ENCODE assay signal across 1 cellular context in genomic region chr7:92836489-92837213, GRCh38.
A peak's percentile ranks its signal among the peaks of the same experiment; 100 is the strongest.
TF ChIP-seq lines count a peak whose summit lies in the region.

Gene CDK6 (minus strand): TSS chr7:92836573. CDS start chr7:92833323, 3,250 bp downstream.

TF ChIP-seq in K562, 482 proteins besides CTCF, POLR2A, EP300 and RAD21 (continued from another document and continues in another):
- no peak for TF ChIP-seq ZBTB26 (CRISPR knock-in tag; IDR thresholded peaks at IDR 0.05)
- peak; percentile 44; the same call in 1 of the 2 replicates for TF ChIP-seq GABPA (tag; conservative IDR thresholded peaks at IDR 0.05; ENCODE audit: low read depth)
- TF ChIP-seq BRD4 (IDR thresholded peaks at IDR 0.05), result no peak
- TF ChIP-seq IRF1 (CRISPR knock-in tag; IDR thresholded peaks at IDR 0.05; ENCODE audit: borderline replicate concordance), result no peak
- TF ChIP-seq ATF1 (CRISPR knock-in tag; IDR thresholded peaks at IDR 0.05), result no peak
- TF ChIP-seq ATF1 (tag; IDR thresholded peaks at IDR 0.05), result peak; percentile 62
- peak; percentile 64 to 87; a peak in 3 of 4 replicates for TF ChIP-seq MAZ (CRISPR knock-in tag; conservative IDR thresholded peaks at IDR 0.05 in 1 of 2, IDR thresholded peaks at IDR 0.05 in 1 of 2)
- TF ChIP-seq POLR2AphosphoS5 (IDR thresholded peaks at IDR 0.05; ENCODE audit: control insufficient read depth, insufficient read depth, low read depth, low read length), result peak; percentile 86
- TF ChIP-seq ZNF347 (CRISPR knock-in tag; IDR thresholded peaks at IDR 0.05; ENCODE audit: low read depth), result no peak
- TF ChIP-seq ZBTB43 (CRISPR knock-in tag; IDR thresholded peaks at IDR 0.05), result no peak
- TF ChIP-seq ZBTB2 (IDR thresholded peaks at IDR 0.05), result no peak
- TF ChIP-seq IRF9 (tag; IDR thresholded peaks at IDR 0.05), result no peak
- TF ChIP-seq CTCFL (IDR thresholded peaks at IDR 0.05; ENCODE audit: borderline replicate concordance, insufficient read depth, low read depth, low read length, poor library complexity, severe bottlenecking), result peak; percentile 0
- TF ChIP-seq NFE2 (IDR thresholded peaks at IDR 0.05; ENCODE audit: low read depth), result no peak
- TF ChIP-seq ARID1B (IDR thresholded peaks at IDR 0.05), result no peak
- TF ChIP-seq SNRNP70 (optimal IDR thresholded peaks at IDR 0.05; ENCODE audit: low read depth, low read length), result no peak
- TF ChIP-seq ZNF197 (CRISPR knock-in tag; IDR thresholded peaks at IDR 0.05; ENCODE audit: low read depth), result no peak
- TF ChIP-seq FOXA3 (CRISPR knock-in tag; conservative IDR thresholded peaks at IDR 0.05 in 1 of 2, IDR thresholded peaks at IDR 0.05 in 1 of 2), result no peak
- TF ChIP-seq SLC30A9 (CRISPR knock-in tag; IDR thresholded peaks at IDR 0.05), result no peak
- TF ChIP-seq NCOA2 (IDR thresholded peaks at IDR 0.05; ENCODE audit: partially characterized antibody in 2 of 2), result no peak
- no peak for TF ChIP-seq MTA1 (IDR thresholded peaks at IDR 0.05; ENCODE audit: borderline replicate concordance)
- TF ChIP-seq MAFF (IDR thresholded peaks at IDR 0.05; ENCODE audit: low read length), result no peak
- no peak for TF ChIP-seq ETS2 (tag; IDR thresholded peaks at IDR 0.05; ENCODE audit: borderline replicate concordance, poor library complexity, severe bottlenecking)
- no peak for TF ChIP-seq GATA2 (CRISPR knock-in tag; IDR thresholded peaks at IDR 0.05)
- no peak for TF ChIP-seq ELF4 (CRISPR knock-in tag; IDR thresholded peaks at IDR 0.05)
- no peak for TF ChIP-seq ZNF586 (CRISPR knock-in tag; conservative IDR thresholded peaks at IDR 0.05)
- peak; percentile 27 for TF ChIP-seq SMAD4 (CRISPR knock-in tag; conservative IDR thresholded peaks at IDR 0.05)
- no peak for TF ChIP-seq ZNF174 (CRISPR knock-in tag; IDR thresholded peaks at IDR 0.05)
- no peak for TF ChIP-seq HNRNPL (IDR thresholded peaks at IDR 0.05; ENCODE audit: low read depth, low read length)
- no peak for TF ChIP-seq CHD2 (IDR thresholded peaks at IDR 0.05; ENCODE audit: low read depth, low read length)
- no peak for TF ChIP-seq ZNF407 (IDR thresholded peaks at IDR 0.05; ENCODE audit: low read depth)
- 0 out of 2 replicates have a peak, but pooled peaks have one; percentile 19 for TF ChIP-seq CREB3L1 (IDR thresholded peaks at IDR 0.05; ENCODE audit: borderline replicate concordance, low read depth)
- no peak for TF ChIP-seq ZNF253 (CRISPR knock-in tag; conservative IDR thresholded peaks at IDR 0.05)
- no peak for TF ChIP-seq ARID2 (IDR thresholded peaks at IDR 0.05)
- TF ChIP-seq RERE (CRISPR knock-in tag; IDR thresholded peaks at IDR 0.05; ENCODE audit: borderline replicate concordance), result no peak
- no peak for TF ChIP-seq HDAC1 (IDR thresholded peaks at IDR 0.05)
- TF ChIP-seq PTTG1 (tag; IDR thresholded peaks at IDR 0.05; ENCODE audit: low read depth), result no peak
- TF ChIP-seq RBM25 (IDR thresholded peaks at IDR 0.05; ENCODE audit: low read depth, low read length, severe bottlenecking), result no peak
